10 cellular contexts compared by ENCODE assay signal in genomic region chr6:157536218-157536534, GRCh38.
DNase-seq lines count a peak whose midpoint lies in the region; ATAC-seq and TF ChIP-seq lines count a peak whose summit lies in the region.
"Had no signal": no experiment of that assay in that cellular context is flagged by ENCODE, and none has a peak within 500 bp of the region (broad histone marks: within the 10 kb centered on the region; RNA-seq: fewer than 3 reads in every experiment).

No MANE protein-coding gene starts in this region.

- 6% methylated on average over 2 of the region's 2 CpGs for WGBS in mammary epithelial cell (ENCODE audit: low coverage, missing lambda C conversion rate)

- CTCF ChIA-PET in mammary epithelial cell (lab: Charles Lee; ENCODE audit: low non-redundant PET): no interaction called here

- ATAC-seq in HG03139 (IDR thresholded peaks at IDR 0.05; ENCODE audit: unreplicated experiment) (no peak), foreskin keratinocyte (no peak), HG03039 (IDR thresholded peaks at IDR 0.05; ENCODE audit: unreplicated experiment) (no peak)

- TF ChIP-seq CTCF in DOHH2 (IDR thresholded peaks at IDR 0.05; ENCODE audit: low read depth, low read length, poor library complexity, severe bottlenecking): no peak
- TF ChIP-seq CTCF in MM.1S (IDR thresholded peaks at IDR 0.05; ENCODE audit: low read length): no peak
- TF ChIP-seq CTCF in mammary epithelial cell (conservative IDR thresholded peaks at IDR 0.05 in 1 of 2, IDR thresholded peaks at IDR 0.05 in 1 of 2; ENCODE audit: extremely low read depth in 1 of 2, insufficient read depth in 1 of 2, low read depth in 1 of 2, low read length in 2 of 2): no peak
- TF ChIP-seq CTCF in neutrophil (IDR thresholded peaks at IDR 0.05): no peak
- no peak for TF ChIP-seq CTCF in foreskin keratinocyte (conservative IDR thresholded peaks at IDR 0.05)

- BruUV-seq in mammary epithelial cell (replicated peaks; lab: Mats Ljungman, UMichigan): TSS peak; percentile 45

- no peak overlapping the region for H3K9ac ChIP-seq in MM.1S (ENCODE audit: low read length)
- H3K9ac ChIP-seq in mammary epithelial cell (ENCODE audit: insufficient read depth, low read length): peak overlapping the region; percentile 41

- no peak for DNase-seq in MM.1S
- no peak for DNase-seq in mammary epithelial cell
- DNase-seq in foreskin keratinocyte: no peak
- DNase-seq in NCI-H187 treated with DMSO at 0.1 percent for 48 hours (lab: John Stamatoyannopoulos, UW): no peak
- DNase-seq: left cardiac atrium, NCI-H1092 had no signal

- H3K27ac ChIP-seq in DOHH2 (ENCODE audit: low read depth, low read length): peak overlapping the region; percentile 57
- peak overlapping the region; percentile 13; the same call in 1 of the 2 replicates for H3K27ac ChIP-seq in MM.1S (ENCODE audit: low read length)
- peak overlapping the region; percentile 75 for H3K27ac ChIP-seq in mammary epithelial cell (ENCODE audit: insufficient read depth, low read depth, low read length)
- peak overlapping the region; percentile 17 for H3K27ac ChIP-seq in neutrophil
- no peak overlapping the region for H3K27ac ChIP-seq in foreskin keratinocyte

- intact Hi-C loops in mammary epithelial cell (cut with micrococcal nuclease): no loop called here

- peak overlapping the region; percentile 46 for H3K4me2 ChIP-seq in DOHH2 (ENCODE audit: low read length)
- peak overlapping the region; percentile 39 for H3K4me2 ChIP-seq in MM.1S (ENCODE audit: low read depth, low read length)
- peak overlapping the region; percentile 71 for H3K4me2 ChIP-seq in mammary epithelial cell (ENCODE audit: insufficient read depth, low read depth, low read length)

- H3K27me3 ChIP-seq in DOHH2 (ENCODE audit: control insufficient read depth, low read length): no peaks in the 10 kb centered on the region
- H3K27me3 ChIP-seq in MM.1S (replicated peaks; ENCODE audit: insufficient read depth, low read length): no peaks in the 10 kb centered on the region
- no peaks in the 10 kb centered on the region for H3K27me3 ChIP-seq in mammary epithelial cell (ENCODE audit: insufficient read depth, low read length)
- H3K27me3 ChIP-seq in neutrophil: no peaks in the 10 kb centered on the region
- no peaks in the 10 kb centered on the region for H3K27me3 ChIP-seq in foreskin keratinocyte

- H3F3A ChIP-seq in DOHH2 (ENCODE audit: control insufficient read depth, insufficient read depth) (0 out of 2 replicates have a peak, but pooled peaks cover 2% of the 10 kb centered on the region), MM.1S (ENCODE audit: insufficient read depth, low read length) (no peaks in the 10 kb centered on the region)

- H3K9me3 ChIP-seq in DOHH2 (ENCODE audit: control insufficient read depth, insufficient read depth, low read length) (no peaks in the 10 kb centered on the region), MM.1S (replicated peaks; ENCODE audit: insufficient read depth, low read length) (no peaks in the 10 kb centered on the region), mammary epithelial cell (replicated peaks; ENCODE audit: insufficient read depth, low read length) (no peaks in the 10 kb centered on the region), neutrophil (no peaks in the 10 kb centered on the region)

- H4K20me1 ChIP-seq in DOHH2 (ENCODE audit: control insufficient read depth, insufficient read depth, low read depth, low read length) (no peaks in the 10 kb centered on the region), MM.1S (ENCODE audit: insufficient read depth, low read length) (no peaks in the 10 kb centered on the region), mammary epithelial cell (ENCODE audit: insufficient read depth, low read length) (no peaks in the 10 kb centered on the region)

- in situ Hi-C loops in mammary epithelial cell (cut with MboI; ENCODE audit: low sequenced_read_pairs in 2 of 2): no loop called here

- H2AFZ ChIP-seq in MM.1S (ENCODE audit: low read length) (no peak overlapping the region), mammary epithelial cell (ENCODE audit: low read depth, low read length) (peak overlapping the region; percentile 50)

- H3K4me1 ChIP-seq in DOHH2 (ENCODE audit: control insufficient read depth, low read length) (peaks cover 65% of the 10 kb centered on the region), MM.1S (ENCODE audit: low read length) (peaks cover 9% of the 10 kb centered on the region; the same call in 1 of the 2 replicates), mammary epithelial cell (ENCODE audit: insufficient read depth, low read length) (peaks cover 29% of the 10 kb centered on the region), neutrophil (ENCODE audit: control insufficient read depth in 1 of 2, insufficient read depth in 1 of 2, low read depth in 1 of 2, low read length in 1 of 2) (peaks cover 22 to 36% of the 10 kb centered on the region in 2 experiments), foreskin keratinocyte (peaks cover 15% of the 10 kb centered on the region)

- H3K9me2 ChIP-seq in DOHH2 (replicated peaks; ENCODE audit: control insufficient read depth, low read length) (no peaks in the 10 kb centered on the region), MM.1S (replicated peaks; ENCODE audit: insufficient read depth, low read length) (no peaks in the 10 kb centered on the region)

- H3K36me3 ChIP-seq in DOHH2 (ENCODE audit: control insufficient read depth, low read length) (no peaks in the 10 kb centered on the region), MM.1S (replicated peaks; ENCODE audit: insufficient read depth, low read length) (no peaks in the 10 kb centered on the region), mammary epithelial cell (ENCODE audit: insufficient read depth, low read length) (no peaks in the 10 kb centered on the region), neutrophil (no peaks in the 10 kb centered on the region)

- H3K79me2 ChIP-seq in DOHH2 (ENCODE audit: control insufficient read depth, low read length) (no peaks in the 10 kb centered on the region), MM.1S (ENCODE audit: low read length) (no peaks in the 10 kb centered on the region), mammary epithelial cell (ENCODE audit: insufficient read depth, low read length) (no peaks in the 10 kb centered on the region)

- H3K4me3 ChIP-seq in DOHH2 (ENCODE audit: low read length) (peak overlapping the region; percentile 8; the same call in 1 of the 2 replicates), MM.1S (ENCODE audit: low read length) (no peak overlapping the region), mammary epithelial cell (replicated peaks in 1 of 3; ENCODE audit: insufficient read depth in 1 of 3, low read depth in 2 of 3, low read length in 3 of 3) (peak overlapping the region in 1 of 3 experiments; percentile 17), neutrophil (ENCODE audit: low read depth in 1 of 2, low read length in 1 of 2) (no peak overlapping the region)

- dilution Hi-C loops in mammary epithelial cell (cut with HindIII; ENCODE audit: low sequenced_read_pairs): no loop called here
